In the genomic region with DNA sequence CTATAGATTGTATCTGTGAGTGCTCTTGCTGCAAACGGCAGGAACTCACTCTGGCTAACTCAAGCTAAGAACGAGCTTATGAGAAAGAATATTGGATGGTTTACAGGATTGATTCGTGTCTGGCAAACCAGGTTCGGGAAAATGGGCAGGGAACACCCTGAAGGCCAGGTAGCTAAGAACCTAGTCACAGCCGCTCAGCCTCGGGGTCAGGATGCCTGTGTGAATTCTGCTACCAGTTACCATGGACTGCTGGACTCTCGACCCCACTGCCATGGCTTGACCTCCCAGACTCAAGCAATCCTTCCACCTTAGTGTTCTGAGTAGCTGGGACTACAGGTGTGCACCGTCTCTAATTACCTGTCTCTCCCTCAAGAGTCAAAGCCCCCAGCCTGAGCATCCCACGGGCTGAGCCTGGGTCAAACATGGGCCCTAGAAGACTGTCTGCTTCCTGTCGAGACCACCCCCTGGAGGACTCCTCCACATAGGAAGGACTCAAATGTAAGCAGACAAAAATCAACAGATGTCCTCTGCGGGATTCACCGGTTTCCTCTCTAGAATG, we compare ENCODE assay signal across 19 cellular contexts. TPM values are rescaled to one million over a fixed set of nuclear protein-coding genes. Genes with fewer than 3 reads are reported as not detected.
A peak's percentile ranks its signal among the peaks of the same experiment; 100 is the strongest.
DNase-seq lines count a peak whose midpoint lies in the region; ATAC-seq, FAIRE-seq and TF ChIP-seq lines count a peak whose summit lies in the region.
"Had no signal": no experiment of that assay in that cellular context is flagged by ENCODE, and none has a peak within 500 bp of the region (broad histone marks: within the 10 kb centered on the region; RNA-seq: fewer than 3 reads in every experiment).

No MANE protein-coding gene starts in this region.

- no peaks in the 10 kb centered on the region for H4K20me1 ChIP-seq in OCI-LY3 (ENCODE audit: insufficient read depth, low read length)

- TF ChIP-seq CTCF in OCI-LY3 (IDR thresholded peaks at IDR 0.05; ENCODE audit: low read depth, low read length) = no peak
- no peak for TF ChIP-seq CTCF in bronchial epithelial cell (IDR thresholded peaks at IDR 0.05; ENCODE audit: insufficient read depth, low read length, severe bottlenecking)
- no peak for TF ChIP-seq CTCF in type B pancreatic cell (conservative IDR thresholded peaks at IDR 0.05)

- peak overlapping the region; percentile 68; the same call in 1 of the 2 replicates for H2AFZ ChIP-seq in OCI-LY3 (ENCODE audit: low read depth, low read length)

- H3K79me2 ChIP-seq in OCI-LY3 (ENCODE audit: low read length) = no peaks in the 10 kb centered on the region

- peak overlapping the region; percentile 28; the same call in 1 of the 2 replicates for H3K9ac ChIP-seq in OCI-LY3 (ENCODE audit: low read length)
- H3K9ac ChIP-seq: SK-N-SH had no signal

- no peaks in the 10 kb centered on the region for H3K27me3 ChIP-seq in OCI-LY3 (ENCODE audit: low read depth, low read length)
- no peaks in the 10 kb centered on the region for H3K27me3 ChIP-seq in bronchial epithelial cell (ENCODE audit: control insufficient read depth, insufficient read depth, low read length)

- H3K4me3 ChIP-seq in OCI-LY3 (ENCODE audit: low read length) (no peak overlapping the region), bronchial epithelial cell (ENCODE audit: low read depth, low read length) (no peak overlapping the region)
- H3K4me3 ChIP-seq: GM23338 had no signal

- ATAC-seq in esophagus mucosa (no peak), GM21381 (IDR thresholded peaks at IDR 0.05; ENCODE audit: unreplicated experiment) (no peak)
- ATAC-seq: GM23338 had no signal

- H3K9me3 ChIP-seq in OCI-LY3 (ENCODE audit: insufficient read depth, low read length) = no peaks in the 10 kb centered on the region
- H3K9me3 ChIP-seq: SK-N-SH had no signal

- peak overlapping the region in 1 of 5 donors; percentile 27 for H3K4me3 Mint-ChIP-seq in immature natural killer cell
- H3K4me3 Mint-ChIP-seq in type B pancreatic cell = no peak overlapping the region
- H3K4me3 Mint-ChIP-seq: GM23338 had no signal

- H3K27me3 Mint-ChIP-seq in immature natural killer cell (ENCODE audit: low read depth in 3 of 3) (peaks cover 7 to 17% (median 9%) of the 10 kb centered on the region in 3 donors), type B pancreatic cell (peaks cover 10% of the 10 kb centered on the region)

- H3K4me1 Mint-ChIP-seq in immature natural killer cell = peaks cover 40 to 44% of the 10 kb centered on the region in 2 donors
- H3K4me1 Mint-ChIP-seq in type B pancreatic cell (ENCODE audit: unreplicated experiment) = peaks cover 5% of the 10 kb centered on the region

- H3K36me3 ChIP-seq in OCI-LY3 (replicated peaks; ENCODE audit: low read depth, low read length) = no peaks in the 10 kb centered on the region
- no peaks in the 10 kb centered on the region for H3K36me3 ChIP-seq in bronchial epithelial cell (ENCODE audit: control insufficient read depth, insufficient read depth, low read length)

- FAIRE-seq in bronchial epithelial cell (lab: Jason Lieb, UNC) = peak; percentile 23
- FAIRE-seq: G401.6 had no signal

- peaks cover 0 to 3% (median 0%) of the 10 kb centered on the region in 3 donors for H3K36me3 Mint-ChIP-seq in immature natural killer cell
- H3K36me3 Mint-ChIP-seq in type B pancreatic cell = no peaks in the 10 kb centered on the region

- H3K27ac Mint-ChIP-seq in immature natural killer cell (peak overlapping the region in 4 of 6 donors; percentile 11 to 73 (median 50)), type B pancreatic cell (peak overlapping the region; percentile 78)
- H3K27ac Mint-ChIP-seq: GM23338 had no signal

- H3K27ac ChIP-seq in OCI-LY3 (ENCODE audit: low read length) = no peak overlapping the region

- H3K4me1 ChIP-seq in OCI-LY3 (ENCODE audit: low read length) = peaks cover 19% of the 10 kb centered on the region

- no peaks in the 10 kb centered on the region for H3K9me3 Mint-ChIP-seq in immature natural killer cell
- H3K9me3 Mint-ChIP-seq in type B pancreatic cell = no peaks in the 10 kb centered on the region
- H3K9me3 Mint-ChIP-seq: GM23338 had no signal

- H3K4me2 ChIP-seq in OCI-LY3 (ENCODE audit: low read length) = peak overlapping the region; percentile 69; the same call in 1 of the 2 replicates
- H3K4me2 ChIP-seq: GM23338, SK-N-SH had no signal

- DNase-seq in bronchial epithelial cell (ENCODE audit: low read depth) = no peak
- no peak for DNase-seq in immature natural killer cell
- DNase-seq in type B pancreatic cell (ENCODE audit: extremely low spot score, unreplicated experiment) = no peak
- no peak for DNase-seq in SK-N-DZ (ENCODE audit: low spot score)
- DNase-seq: AML-193, DND-41, KBM-7, NCI-H1105, NCI-H187, NCI-H2107, NCI-H510A, NCI-H748 treated with DMSO at 0.1 percent for 48 hours, SHP77, SK-N-SH had no signal

RNA-seq across cellular contexts. Expression of gene NENF, which starts 45.8 kb away (rescaled TPM):
- total RNA-seq in bronchial epithelial cell = 50.5 and 58.9 TPM in 2 replicates
- 10 to 100 TPM; 25.4 to 69.9 (median 67.5) TPM for polyA plus RNA-seq in immature natural killer cell
- total RNA-seq in type B pancreatic cell (ENCODE audit: low replicate concordance) = 48.9 and 53.7 TPM in 2 replicates
- total RNA-seq in esophagus mucosa = 40.9 TPM
- polyA plus RNA-seq in SK-N-DZ (2014; cell fraction: cytosol; rRNA removed) = 62.5 and 74.0 TPM in 2 replicates
- polyA plus RNA-seq in SK-N-DZ (2014; cell fraction: nucleus; rRNA removed) = 59.9 and 93.7 TPM in 2 replicates
